ENCODE assay signal across 30 cellular contexts in the genomic region with DNA sequence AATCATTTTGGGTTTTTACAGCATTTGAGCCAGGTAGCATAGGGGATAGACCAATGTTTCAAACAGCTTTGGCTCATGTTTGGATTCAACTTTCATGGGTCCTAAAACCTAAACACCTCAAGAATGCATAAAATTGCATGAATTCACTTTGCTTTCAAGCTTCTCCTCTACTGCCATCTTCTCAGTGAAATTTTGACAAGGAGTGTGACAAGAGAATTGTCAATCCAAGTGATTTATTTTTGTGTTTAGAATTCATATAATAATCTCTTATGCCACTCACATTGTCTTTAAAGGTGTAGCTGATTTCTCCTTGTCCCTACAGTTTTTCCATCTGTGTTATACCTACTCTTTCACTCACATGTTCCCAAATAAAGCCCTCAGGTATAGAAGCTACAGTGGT.
"Had no signal": no experiment of that assay in that cellular context is flagged by ENCODE, and none has a peak within 500 bp of the region (broad histone marks: within the 10 kb centered on the region; RNA-seq: fewer than 3 reads in every experiment).

No MANE protein-coding gene starts in this region.

- H3K27me3 ChIP-seq: adrenal gland, ascending aorta, body of pancreas, brain microvascular endothelial cell, breast epithelium, cardiac muscle cell had no signal

- H3K27ac ChIP-seq: adrenal gland, ascending aorta, body of pancreas, brain microvascular endothelial cell, breast epithelium, cardiac muscle cell had no signal

- H3K4me3 ChIP-seq: adrenal gland, ascending aorta, body of pancreas, breast epithelium, cardiac muscle cell had no signal

- DNase-seq: activated effector memory CD4-positive, alpha-beta T cell treated with anti-CD3 and anti-CD28 coated beads, Interleukin-2, amount 50 U/mL, for 16 hours; activated effector memory CD4-positive, alpha-beta T cell treated with Interleukin-2 at 50 U/mL for 16 hours; activated gamma-delta T cell; activated gamma-delta T cell treated with Interleukin-2 at 50 U/mL for 16 hours; activated naive CD4-positive, alpha-beta T cell; activated naive CD4-positive, alpha-beta T cell treated with anti-CD3 and anti-CD28 coated beads for 36 hours; activated naive CD4-positive, alpha-beta T cell treated with anti-CD3 and anti-CD28 coated beads, Interleukin-2, amount 10 ng/mL, durations not matched to agents 7 days and 5 days; activated naive CD4-positive, alpha-beta T cell treated with anti-CD3 and anti-CD28 coated beads, Interleukin-2, amount 50 U/mL, for 16 hours; activated naive CD4-positive, alpha-beta T cell treated with Interleukin-2 at 50 U/mL for 16 hours; activated naive CD8-positive, alpha-beta T cell treated with anti-CD3 and anti-CD28 coated beads for 36 hours; activated naive CD8-positive, alpha-beta T cell treated with anti-CD3 and anti-CD28 coated beads, Interleukin-2, amount 10 ng/mL, durations not matched to agents 7 days and 5 days; activated naive CD8-positive, alpha-beta T cell treated with anti-CD3 and anti-CD28 coated beads, Interleukin-2, amount 50 U/mL, for 24 hours; activated T-cell treated with anti-CD3 and anti-CD28 coated beads, Interleukin-2, amount 50 U/mL, for 1 hour; activated T-cell treated with anti-CD3 and anti-CD28 coated beads, Interleukin-2, amount 50 U/mL, for 24 hours; activated T-cell treated with anti-CD3 and anti-CD28 coated beads, Interleukin-2, amount 50 U/mL, for 4 hours; activated T-cell treated with anti-CD3 and anti-CD28 coated beads, Interleukin-2, amount 50 U/mL, for 48 hours; activated T-cell treated with anti-CD3 and anti-CD28 coated beads, Interleukin-2, amount 50 U/mL, for 72 hours; adrenal gland; amniotic stem cell; amygdala; anterior cingulate cortex; aorta; body of pancreas; brain microvascular endothelial cell; caudate nucleus; central memory CD4-positive, alpha-beta T cell; cerebellar nuclear complex had no signal

- H3K9me3 ChIP-seq: adrenal gland, ascending aorta, body of pancreas, breast epithelium had no signal

- H3K4me1 ChIP-seq: adrenal gland, ascending aorta, body of pancreas, breast epithelium had no signal

- H3K36me3 ChIP-seq: adrenal gland, ascending aorta, brain microvascular endothelial cell, breast epithelium, cardiac muscle cell had no signal
